In the genomic region with DNA sequence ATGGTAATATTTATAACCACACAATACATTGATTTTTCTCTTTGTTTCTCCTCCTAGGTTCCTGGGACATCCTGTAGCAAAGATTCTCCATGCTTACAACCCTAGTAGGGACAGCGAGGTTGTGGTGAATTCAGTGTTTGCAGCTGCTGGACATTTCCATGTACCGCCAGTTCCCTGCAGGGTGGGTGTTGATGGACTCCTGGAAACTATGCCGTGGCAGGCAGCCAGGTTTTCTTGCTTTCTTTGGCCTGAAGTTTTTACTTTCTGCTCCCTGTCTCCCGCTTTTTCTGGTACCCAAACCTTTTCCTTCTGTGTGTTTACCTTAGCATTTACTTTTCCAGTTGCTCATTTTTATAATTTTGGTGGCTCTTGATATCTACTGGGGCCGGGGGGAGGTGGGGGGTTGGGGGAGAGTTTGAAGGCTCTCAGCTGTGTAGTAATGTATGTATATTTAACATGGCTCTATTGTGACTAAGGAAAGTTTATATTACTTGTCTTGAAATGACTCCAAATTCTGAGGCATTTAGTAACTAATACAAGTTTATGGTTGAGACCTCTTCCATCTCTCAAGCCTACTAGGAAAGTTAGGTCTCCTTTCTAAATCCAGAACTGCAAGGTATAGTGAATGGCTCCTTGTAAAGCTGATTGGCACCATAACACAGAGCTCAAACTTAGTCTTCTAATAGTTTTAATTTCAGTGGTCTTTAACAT, we compare ENCODE assay signal across 11 cellular contexts.
DNase-seq lines count a peak whose midpoint lies in the region; ATAC-seq and TF ChIP-seq lines count a peak whose summit lies in the region.
"Had no signal": no experiment of that assay in that cellular context is flagged by ENCODE, and none has a peak within 500 bp of the region (broad histone marks: within the 10 kb centered on the region; RNA-seq: fewer than 3 reads in every experiment).

No MANE protein-coding gene starts in this region.

- H3K9me3 ChIP-seq in esophagus muscularis mucosa (no peaks in the 10 kb centered on the region), mucosa of descending colon (no peaks in the 10 kb centered on the region)

- peaks cover 18 to 55% (median 43%) of the 10 kb centered on the region in 4 donors for H3K4me1 ChIP-seq in esophagus muscularis mucosa
- H3K4me1 ChIP-seq in mucosa of descending colon (ENCODE audit: low read depth) = no peaks in the 10 kb centered on the region

- no peak for TF ChIP-seq CTCF in natural killer cell (IDR thresholded peaks at IDR 0.05)
- no peak for TF ChIP-seq CTCF in esophagus muscularis mucosa (IDR thresholded peaks at IDR 0.05)
- no peak for TF ChIP-seq CTCF in mucosa of descending colon (IDR thresholded peaks at IDR 0.05)

- H3K4me1 Mint-ChIP-seq in natural killer cell = peaks cover 25 to 41% of the 10 kb centered on the region in 2 donors
- H3K4me1 Mint-ChIP-seq in natural killer cell treated with Interleukin-12 subunit alpha and Interleukin-12 subunit beta and Interleukin-15 and Interleukin-18, amount 100 ng/mL, for 72 hours (ENCODE audit: low read depth in 2 of 2) = peaks cover 16 to 26% of the 10 kb centered on the region in 2 donors

- DNase-seq in natural killer cell (no peak), esophagus muscularis mucosa (ENCODE audit: extremely low spot score) (peak; percentile 93), mucosa of descending colon (peak in 2 of 3 donors; percentile 46 to 54)
- DNase-seq in natural killer cell treated with Interleukin-12 subunit alpha and Interleukin-12 subunit beta and Interleukin-15 and Interleukin-18, amount 100 ng/mL, for 72 hours (ENCODE audit: low spot score) = no peak
- DNase-seq in stimulated activated naive CD4-positive, alpha-beta T cell treated with Interleukin-2 at 50 U/mL for 16 hours (lab: John Stamatoyannopoulos, UW) = no peak
- DNase-seq in activated CD8-positive, alpha-beta memory T cell treated with anti-CD3 and anti-CD28 coated beads, Interleukin-2, amount 50 U/mL, for 48 hours = no peak
- DNase-seq: activated B cell treated with CpG ODN at 0.5 μM for 24 hours had no signal

- 22% methylated on average over 5 of the region's 5 CpGs for WGBS in esophagus muscularis mucosa

- H3K36me3 Mint-ChIP-seq in natural killer cell = peaks cover 19% of the 10 kb centered on the region
- peaks cover 22% of the 10 kb centered on the region for H3K36me3 Mint-ChIP-seq in natural killer cell treated with Interleukin-12 subunit alpha and Interleukin-12 subunit beta and Interleukin-15 and Interleukin-18, amount 100 ng/mL, for 72 hours

- no peaks in the 10 kb centered on the region for H3K27me3 Mint-ChIP-seq in natural killer cell (ENCODE audit: low read depth in 2 of 2)
- no peaks in the 10 kb centered on the region for H3K27me3 Mint-ChIP-seq in natural killer cell treated with Interleukin-12 subunit alpha and Interleukin-12 subunit beta and Interleukin-15 and Interleukin-18, amount 100 ng/mL, for 72 hours
- H3K27me3 Mint-ChIP-seq: activated B cell treated with CpG ODN at 0.5 μM for 24 hours; central memory CD8-positive, alpha-beta T cell had no signal

- no peak for ATAC-seq in natural killer cell
- ATAC-seq in natural killer cell treated with Interleukin-12 subunit alpha and Interleukin-12 subunit beta and Interleukin-15 and Interleukin-18, amount 100 ng/mL, for 72 hours = no peak
- ATAC-seq in mucosa of descending colon = peak; percentile 24
- no peak for ATAC-seq in GM18517 (IDR thresholded peaks at IDR 0.05; ENCODE audit: unreplicated experiment)
- no peak for ATAC-seq in GM18868 (IDR thresholded peaks at IDR 0.05; ENCODE audit: unreplicated experiment)
- ATAC-seq: HCT116 had no signal

- no peaks in the 10 kb centered on the region for H3K27me3 ChIP-seq in esophagus muscularis mucosa

- intact Hi-C loops in natural killer cell (cut with micrococcal nuclease) (no loop called here), esophagus muscularis mucosa (cut with DNase I) (loop anchor here (5.0 kb wide), 1 partner anchor 89 kb away; a partner anchor contains a TSS), mucosa of descending colon (cut with DNase I, micrococcal nuclease) (no loop called here)

- no peak overlapping the region for H3K4me3 Mint-ChIP-seq in natural killer cell
- no peak overlapping the region for H3K4me3 Mint-ChIP-seq in natural killer cell treated with Interleukin-12 subunit alpha and Interleukin-12 subunit beta and Interleukin-15 and Interleukin-18, amount 100 ng/mL, for 72 hours
- H3K4me3 Mint-ChIP-seq: activated B cell treated with CpG ODN at 0.5 μM for 24 hours; central memory CD8-positive, alpha-beta T cell had no signal

- H3K27ac ChIP-seq in esophagus muscularis mucosa (replicated peaks in 1 of 4) = peak overlapping the region; percentile 63 to 77 (median 73)

- H3K27ac Mint-ChIP-seq in natural killer cell = peak overlapping the region; percentile 38 to 54
- peak overlapping the region in 1 of 2 donors; percentile 83 for H3K27ac Mint-ChIP-seq in natural killer cell treated with Interleukin-12 subunit alpha and Interleukin-12 subunit beta and Interleukin-15 and Interleukin-18, amount 100 ng/mL, for 72 hours

- H3K4me3 ChIP-seq in esophagus muscularis mucosa (peak overlapping the region in 1 of 4 donors; percentile 3), mucosa of descending colon (no peak overlapping the region)

- H3K9me3 Mint-ChIP-seq in natural killer cell = no peaks in the 10 kb centered on the region
- H3K9me3 Mint-ChIP-seq in natural killer cell treated with Interleukin-12 subunit alpha and Interleukin-12 subunit beta and Interleukin-15 and Interleukin-18, amount 100 ng/mL, for 72 hours = peaks cover 4% of the 10 kb centered on the region
- H3K9me3 Mint-ChIP-seq: central memory CD8-positive, alpha-beta T cell had no signal

- TF ChIP-seq EP300 in esophagus muscularis mucosa (IDR thresholded peaks at IDR 0.05) = no peak

- H3K36me3 ChIP-seq in esophagus muscularis mucosa = peaks cover 0 to 14% (median 3%) of the 10 kb centered on the region in 4 donors
- no peaks in the 10 kb centered on the region for H3K36me3 ChIP-seq in mucosa of descending colon (ENCODE audit: low read depth)

- TF ChIP-seq POLR2A in esophagus muscularis mucosa (IDR thresholded peaks at IDR 0.05; ENCODE audit: low read depth) = no peak

Comparison
In these comparisons a context has a peak if more than half of its experiments do, and no peak if none do; other contexts are left out.
1. DNase-seq: peak in esophagus muscularis mucosa (single experiment) and mucosa of descending colon (2 of 3); none in natural killer cell (single experiment), natural killer cell treated with Interleukin-12 subunit alpha and Interleukin-12 subunit beta and Interleukin-15 and Interleukin-18, amount 100 ng/mL, for 72 hours (single experiment), stimulated activated naive CD4-positive, alpha-beta T cell treated with Interleukin-2 at 50 U/mL for 16 hours (single experiment) and activated CD8-positive, alpha-beta memory T cell treated with anti-CD3 and anti-CD28 coated beads, Interleukin-2, amount 50 U/mL, for 48 hours (single experiment).